In genomic region chr3:28242519-28242918, GRCh38 we compare ENCODE assay signal across 8 cellular contexts. TPM values are rescaled to one million over a fixed set of nuclear protein-coding genes. Genes with fewer than 3 reads are reported as not detected.
DNase-seq lines count a peak whose midpoint lies in the region; ATAC-seq and TF ChIP-seq lines count a peak whose summit lies in the region.

No MANE protein-coding gene starts in this region.

- H3K27ac Mint-ChIP-seq in neural crest cell (ENCODE audit: unreplicated experiment): no peak overlapping the region

- peaks cover 36% of the 10 kb centered on the region for H3K4me1 Mint-ChIP-seq in neural crest cell

- TF ChIP-seq CTCF in LNCaP clone FGC (IDR thresholded peaks at IDR 0.05; ENCODE audit: control insufficient read depth, extremely low read depth, insufficient read depth) (no peak), dorsolateral prefrontal cortex (IDR thresholded peaks at IDR 0.05 in 54 of 56, conservative IDR thresholded peaks at IDR 0.05 in 2 of 56; ENCODE audit: low read depth in 1 of 56, partially characterized antibody in 56 of 56) (no peak), neural crest cell (conservative IDR thresholded peaks at IDR 0.05) (no peak)

- peaks cover 0 to 10% (median 0%) of the 10 kb centered on the region in 11 experiments; a peak in 2 of 22 replicates for H4K20me1 ChIP-seq in BLaER1 treated with 17β-estradiol and CSF1 and Interleukin-3, amounts not matched to agents 10 nM and 100 nM

- H3K4me3 Mint-ChIP-seq in neural crest cell: peak overlapping the region; percentile 94

- H3K27me3 Mint-ChIP-seq in neural crest cell (ENCODE audit: low read depth): peaks cover 2% of the 10 kb centered on the region

- no peaks in the 10 kb centered on the region for H3K27me3 ChIP-seq in BLaER1 treated with 17β-estradiol and CSF1 and Interleukin-3, amounts not matched to agents 10 nM and 100 nM
- H3K27me3 ChIP-seq in dorsolateral prefrontal cortex: no peaks in the 10 kb centered on the region

- peak overlapping the region in 6 of 11 experiments; percentile 85 to 91 (median 88); a peak in 10 of 22 replicates for H3K9ac ChIP-seq in BLaER1 treated with 17β-estradiol and CSF1 and Interleukin-3, amounts not matched to agents 10 nM and 100 nM

- peaks cover 0 to 35% (median 20%) of the 10 kb centered on the region in 11 experiments; a peak in 17 of 22 replicates for H3K9me3 ChIP-seq in BLaER1 treated with 17β-estradiol and CSF1 and Interleukin-3, amounts not matched to agents 10 nM and 100 nM (replicated peaks in 1 of 11)

- H3K4me2 ChIP-seq in BLaER1 treated with 17β-estradiol and CSF1 and Interleukin-3, amounts not matched to agents 10 nM and 100 nM: peak overlapping the region; percentile 75 to 92 (median 83)

- H3K4me1 ChIP-seq in BLaER1 treated with 17β-estradiol and CSF1 and Interleukin-3, amounts not matched to agents 10 nM and 100 nM: peaks cover 13 to 40% (median 26%) of the 10 kb centered on the region in 10 experiments

- ATAC-seq in esophagus mucosa: no peak
- ATAC-seq in GM19035 (IDR thresholded peaks at IDR 0.05; ENCODE audit: unreplicated experiment): no peak

- intact Hi-C loops in dorsolateral prefrontal cortex (cut with DNase I): loop anchor here (5.0 to 10.0 kb wide), 2 partner anchors 105 to 758 kb away; partner anchors contain the start of genes AZI2 (in 2 of the 2), ZCWPW2 (in 2 of the 2) and SLC4A7 (in 1 of the 2)

- DNase-seq in LNCaP clone FGC (ENCODE audit: low read depth) (no peak), dorsolateral prefrontal cortex (no peak), neural crest cell (ENCODE audit: low read depth, low spot score) (no peak), NOMO-1 treated with DMSO at 0.1 percent for 48 hours (lab: John Stamatoyannopoulos, UW; ENCODE audit: unreplicated experiment) (no peak)
- no peak for DNase-seq in central memory CD4-positive, alpha-beta T cell

- peaks cover 2% of the 10 kb centered on the region for H3K36me3 Mint-ChIP-seq in neural crest cell (ENCODE audit: low read depth)

- peaks cover 0 to 24% (median 13%) of the 10 kb centered on the region in 11 experiments; a peak in 12 of 22 replicates for H3K36me3 ChIP-seq in BLaER1 treated with 17β-estradiol and CSF1 and Interleukin-3, amounts not matched to agents 10 nM and 100 nM

- H3K4me3 ChIP-seq in BLaER1 treated with 17β-estradiol and CSF1 and Interleukin-3, amounts not matched to agents 10 nM and 100 nM: peak overlapping the region; percentile 77 to 95 (median 85)
- peak overlapping the region; percentile 91 for H3K4me3 ChIP-seq in LNCaP clone FGC (ENCODE audit: low read depth, low read length)
- H3K4me3 ChIP-seq in dorsolateral prefrontal cortex: peak overlapping the region in 53 of 59 donors; percentile 63 to 100 (median 92)

- peak overlapping the region in 3 of 11 experiments; percentile 86 to 95 (median 94); a peak in 3 of 22 replicates for H3K27ac ChIP-seq in BLaER1 treated with 17β-estradiol and CSF1 and Interleukin-3, amounts not matched to agents 10 nM and 100 nM
- H3K27ac ChIP-seq in dorsolateral prefrontal cortex: no peak overlapping the region

- peaks cover 5% of the 10 kb centered on the region for H3K9me3 Mint-ChIP-seq in neural crest cell

RNA-seq across cellular contexts. Expression of gene CMC1, which starts 1.1 kb away (rescaled TPM):
- 10 to 100 TPM; 10.0 to 27.2 (median 17.9) TPM for total RNA-seq in dorsolateral prefrontal cortex
- total RNA-seq in neural crest cell: 10.1 and 14.7 TPM in 2 replicates
- 12.2 TPM for total RNA-seq in esophagus mucosa
